8 cellular contexts compared by ENCODE assay signal in genomic region chr11:830295-831131, GRCh38. TPM values are rescaled to one million over a fixed set of nuclear protein-coding genes. Genes with fewer than 3 reads are reported as not detected.
DNase-seq lines count a peak whose midpoint lies in the region; ATAC-seq, FAIRE-seq and TF ChIP-seq lines count a peak whose summit lies in the region.

No MANE protein-coding gene starts in this region.

- no peak for DNase-seq in GM12864 (ENCODE audit: low read depth)
- DNase-seq in Kasumi-1 (lab: John Stamatoyannopoulos, UW): peak; percentile 66
- peak; percentile 52 for DNase-seq in T1000 (lab: John Stamatoyannopoulos, UW)
- peak; percentile 92 for DNase-seq in cerebellum (ENCODE audit: low spot score)
- DNase-seq in kidney: peak; percentile 93
- peak; percentile 42 to 48 for DNase-seq in stimulated activated CD4-positive, alpha-beta T cell treated with anti-CD3 and anti-CD28 coated beads, Interleukin-4, amount 100 ng/mL, for 48 hours (ENCODE audit: low read depth in 2 of 2)

- H3K4me1 ChIP-seq in kidney (ENCODE audit: control insufficient read depth in 1 of 2, insufficient read depth in 1 of 2, low read depth in 1 of 2, low read length in 2 of 2): peaks cover 22 to 58% of the 10 kb centered on the region in 2 donors

- TF ChIP-seq CTCF in GM12864 (IDR thresholded peaks at IDR 0.05; ENCODE audit: low read depth, low read length, missing control alignments) (no peak), kidney (IDR thresholded peaks at IDR 0.05; ENCODE audit: borderline replicate concordance, extremely low read depth, insufficient read depth) (no peak)

- H3K4me3 ChIP-seq in GM12864 (ENCODE audit: low read depth, low read length) (peak overlapping the region; percentile 30), kidney (ENCODE audit: low read length in 2 of 2) (peak overlapping the region in 1 of 2 donors; percentile 51)

- intact Hi-C loops in kidney (cut with DNase I): no loop called here

- ATAC-seq in GM21360 (IDR thresholded peaks at IDR 0.05; ENCODE audit: unreplicated experiment) (no peak), HG02884 (IDR thresholded peaks at IDR 0.05; ENCODE audit: unreplicated experiment) (no peak)

- no peaks in the 10 kb centered on the region for H3K36me3 ChIP-seq in kidney (ENCODE audit: control insufficient read depth in 1 of 2, insufficient read depth in 2 of 2, low read length in 2 of 2)

- H3K9me3 ChIP-seq in kidney (ENCODE audit: control insufficient read depth in 1 of 2, low read length in 2 of 2): no peaks in the 10 kb centered on the region

- no peak for FAIRE-seq in kidney (lab: Jason Lieb, UNC)

- H3K27ac ChIP-seq in kidney (ENCODE audit: low read depth in 2 of 2, low read length in 2 of 2): no peak overlapping the region

- H3K9ac ChIP-seq in kidney (ENCODE audit: low read length in 2 of 2): no peak overlapping the region

RNA-seq across cellular contexts. Expression of gene CD151, which starts 2.2 kb away (rescaled TPM):
- total RNA-seq in cerebellum: 36.7 TPM
- 476 TPM for total RNA-seq in kidney
- polyA plus RNA-seq in kidney (ENCODE audit: insufficient read depth, low read depth, low replicate concordance): 379 TPM

RNA-seq across cellular contexts. Expression of gene CRACR2B, which starts 2.8 kb away (rescaled TPM):
- 4.0 TPM for total RNA-seq in cerebellum
- 22.6 TPM for total RNA-seq in kidney
- polyA plus RNA-seq in kidney (ENCODE audit: insufficient read depth, low read depth, low replicate concordance): 16.5 TPM

RNA-seq across cellular contexts. Expression of gene PNPLA2, which starts 11.8 kb away (rescaled TPM):
- total RNA-seq in cerebellum (13.6 TPM), kidney (173 TPM)
- polyA plus RNA-seq in kidney (ENCODE audit: insufficient read depth, low read depth, low replicate concordance): 67.9 TPM

RNA-seq across cellular contexts. Expression of gene POLR2L, which starts 11.8 kb away (rescaled TPM):
- total RNA-seq in cerebellum: 23.7 TPM
- total RNA-seq in kidney: 107 TPM
- 376 TPM for polyA plus RNA-seq in kidney (ENCODE audit: insufficient read depth, low read depth, low replicate concordance)

RNA-seq across cellular contexts. Expression of gene TSPAN4, which starts 12.1 kb away (rescaled TPM):
- total RNA-seq in cerebellum: 34.8 TPM
- 104 TPM for total RNA-seq in kidney
- 81.2 TPM for polyA plus RNA-seq in kidney (ENCODE audit: insufficient read depth, low read depth, low replicate concordance)

Comparison
In these comparisons a context has a peak if more than half of its experiments do, and no peak if none do; other contexts are left out.
1. RNA of gene CD151, which starts 2.2 kb away (total RNA-seq): 476 TPM in kidney (single experiment); 36.7 TPM in cerebellum (single experiment); every median in the first group is over 10 times any median in the second.
2. RNA of gene PNPLA2, which starts 11.8 kb away (total RNA-seq): 173 TPM in kidney (single experiment); 13.6 TPM in cerebellum (single experiment); every median in the first group is over 10 times any median in the second.